In genomic region chr2:169361706-169362345, GRCh38 we compare ENCODE assay signal across 8 cellular contexts. TPM values are rescaled to one million over a fixed set of nuclear protein-coding genes. Genes with fewer than 3 reads are reported as not detected.
DNase-seq lines count a peak whose midpoint lies in the region; ATAC-seq and TF ChIP-seq lines count a peak whose summit lies in the region.

No MANE protein-coding gene starts in this region.

- H3K27ac Mint-ChIP-seq in mesothelial cell of epicardium = peak overlapping the region; percentile 96
- H3K27ac Mint-ChIP-seq in type B pancreatic cell = peak overlapping the region; percentile 81

- ATAC-seq in GM21619 (IDR thresholded peaks at IDR 0.05; ENCODE audit: unreplicated experiment) (no peak), GM18858 (IDR thresholded peaks at IDR 0.05; ENCODE audit: unreplicated experiment) (no peak), GM18502 (IDR thresholded peaks at IDR 0.05; ENCODE audit: poor library complexity, unreplicated experiment) (no peak)

- no peak overlapping the region for H3K4me2 ChIP-seq in OCI-LY1 (ENCODE audit: low read length)

- H4K20me1 ChIP-seq in OCI-LY1 (ENCODE audit: insufficient read depth, low read length) = no peaks in the 10 kb centered on the region

- TF ChIP-seq CTCF in OCI-LY1 (IDR thresholded peaks at IDR 0.05; ENCODE audit: low read length) (no peak), dorsolateral prefrontal cortex (IDR thresholded peaks at IDR 0.05 in 54 of 56, conservative IDR thresholded peaks at IDR 0.05 in 2 of 56; ENCODE audit: low read depth in 1 of 56, partially characterized antibody in 56 of 56) (peak in 12 of 56 donors; percentile 7 to 33 (median 14)), mesothelial cell of epicardium (IDR thresholded peaks at IDR 0.05; ENCODE audit: unreplicated experiment) (no peak), type B pancreatic cell (conservative IDR thresholded peaks at IDR 0.05) (no peak)

- H3F3A ChIP-seq in OCI-LY1 (ENCODE audit: insufficient read depth, low read length) = no peaks in the 10 kb centered on the region

- H3K36me3 ChIP-seq in OCI-LY1 (ENCODE audit: insufficient read depth, low read length) = no peaks in the 10 kb centered on the region

- H3K9ac ChIP-seq in OCI-LY1 (ENCODE audit: low read length) = no peak overlapping the region

- H3K4me3 ChIP-seq in OCI-LY1 (ENCODE audit: low read depth, low read length, poor library complexity, severe bottlenecking) (peak overlapping the region; percentile 45), dorsolateral prefrontal cortex (peak overlapping the region; percentile 44 to 88 (median 73))

- H3K9me3 ChIP-seq in OCI-LY1 (ENCODE audit: low read length) = no peaks in the 10 kb centered on the region

- no peak overlapping the region for H3K27ac ChIP-seq in OCI-LY1 (ENCODE audit: low read depth, low read length, poor library complexity, severe bottlenecking)
- peak overlapping the region in 55 of 59 donors; percentile 8 to 93 (median 79) for H3K27ac ChIP-seq in dorsolateral prefrontal cortex

- H3K27me3 Mint-ChIP-seq in mesothelial cell of epicardium (ENCODE audit: low read depth) (peaks cover 49% of the 10 kb centered on the region), type B pancreatic cell (peaks cover 65% of the 10 kb centered on the region)

- no peaks in the 10 kb centered on the region for H3K36me3 Mint-ChIP-seq in mesothelial cell of epicardium
- no peaks in the 10 kb centered on the region for H3K36me3 Mint-ChIP-seq in type B pancreatic cell

- H2AFZ ChIP-seq in OCI-LY1 (ENCODE audit: low read length) = no peak overlapping the region

- H3K4me3 Mint-ChIP-seq in mesothelial cell of epicardium (peak overlapping the region; percentile 76), type B pancreatic cell (peak overlapping the region; percentile 95)

- H3K27me3 ChIP-seq in OCI-LY1 (ENCODE audit: insufficient read depth, low read length) = no peaks in the 10 kb centered on the region
- H3K27me3 ChIP-seq in dorsolateral prefrontal cortex = peaks cover 0 to 32% (median 13%) of the 10 kb centered on the region in 45 donors

- DNase-seq in D341Med (ENCODE audit: low spot score) = peak; percentile 63
- DNase-seq in dorsolateral prefrontal cortex = peak in 6 of 10 donors; percentile 29 to 59 (median 38)
- DNase-seq in mesothelial cell of epicardium (ENCODE audit: low spot score in 2 of 2, unreplicated experiment in 2 of 2) = peak; percentile 33 to 66
- DNase-seq in type B pancreatic cell (ENCODE audit: extremely low spot score, unreplicated experiment) = peak; percentile 68

- H3K4me1 ChIP-seq in OCI-LY1 (ENCODE audit: insufficient read depth, low read length, severe bottlenecking) = peaks cover 25% of the 10 kb centered on the region

- H3K9me3 Mint-ChIP-seq in mesothelial cell of epicardium (no peaks in the 10 kb centered on the region), type B pancreatic cell (no peaks in the 10 kb centered on the region)

- H3K4me1 Mint-ChIP-seq in mesothelial cell of epicardium (peaks cover 48% of the 10 kb centered on the region), type B pancreatic cell (ENCODE audit: unreplicated experiment) (peaks cover 30% of the 10 kb centered on the region)

- H3K79me2 ChIP-seq in OCI-LY1 (ENCODE audit: insufficient read depth, low read length) = no peaks in the 10 kb centered on the region

- H3K9me2 ChIP-seq in OCI-LY1 (ENCODE audit: low read depth, low read length) = no peaks in the 10 kb centered on the region

- intact Hi-C loops in dorsolateral prefrontal cortex (cut with DNase I) = loop anchor here in 1 of 2 donors (5.0 to 10.0 kb wide), 2 partner anchors 60 to 137 kb away; no protein-coding TSS in a partner anchor

RNA-seq across cellular contexts. Expression of gene LRP2, which starts 0.5 kb away (rescaled TPM):
- total RNA-seq in dorsolateral prefrontal cortex = 100 to 1,000 TPM in 11 of 120 experiments, 10 to 100 TPM in 103, 1 to 10 TPM in 6; 5.4 to 199 (median 37.6) TPM
- 52.1 to 54.3 TPM (median 54.2 TPM) in 3 replicates for total RNA-seq in mesothelial cell of epicardium
- 12.7 and 22.7 TPM in 2 replicates for total RNA-seq in type B pancreatic cell (ENCODE audit: low replicate concordance)
